Comparison of ENCODE assay signal across 11 cellular contexts in the genomic region with DNA sequence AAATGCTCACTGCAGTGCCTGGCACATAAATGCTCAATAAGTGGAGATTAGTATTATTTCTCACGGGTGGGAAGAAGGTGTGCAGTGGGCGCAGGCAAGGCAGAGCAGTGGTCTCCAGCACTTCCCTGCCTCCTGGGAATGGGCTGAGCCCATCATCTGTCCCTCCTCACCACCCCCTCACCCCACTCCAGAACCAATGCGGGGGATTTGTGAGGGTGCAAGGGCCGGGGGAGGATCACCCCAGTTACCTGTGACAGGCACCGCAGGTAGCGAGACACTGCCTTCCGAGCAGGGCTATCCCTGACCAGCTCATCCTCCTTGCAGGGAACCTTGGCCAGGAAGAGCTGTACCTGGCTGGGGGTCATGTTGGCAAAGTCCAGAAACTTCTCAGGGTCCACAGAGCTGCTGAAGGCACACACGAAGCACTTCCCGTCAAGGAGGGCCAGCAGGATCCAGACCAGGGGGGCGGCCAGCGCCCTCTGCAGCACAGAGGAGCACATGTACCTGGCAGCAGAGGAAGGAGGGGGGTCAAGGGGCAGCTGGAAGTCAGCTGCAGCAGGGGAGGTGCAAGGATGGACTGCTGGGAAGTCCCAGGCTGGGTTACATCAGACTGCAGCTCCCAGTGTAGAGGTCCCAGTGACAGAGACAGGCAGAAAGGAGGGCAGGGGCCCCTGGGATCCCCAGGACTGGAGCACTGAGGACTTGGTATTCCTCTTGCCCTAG. TPM values are rescaled to one million over a fixed set of nuclear protein-coding genes. Genes with fewer than 3 reads are reported as not detected.
DNase-seq lines count a peak whose midpoint lies in the region; ATAC-seq and TF ChIP-seq lines count a peak whose summit lies in the region.
"Had no signal": no experiment of that assay in that cellular context is flagged by ENCODE, and none has a peak within 500 bp of the region (broad histone marks: within the 10 kb centered on the region; RNA-seq: fewer than 3 reads in every experiment).

No MANE protein-coding gene starts in this region.

- DNase-seq in SHP77 (lab: John Stamatoyannopoulos, UW) (peak; percentile 34 to 60), SHP77 treated with DMSO at 0.1 percent for 48 hours (lab: John Stamatoyannopoulos, UW) (no peak), HuH-7 (ENCODE audit: low spot score) (peak; percentile 84), osteocyte (ENCODE audit: extremely low spot score, unreplicated experiment) (no peak)
- DNase-seq in activated naive CD8-positive, alpha-beta T cell treated with anti-CD3 and anti-CD28 coated beads for 36 hours = no peak
- DNase-seq in activated CD8-positive, alpha-beta memory T cell treated with anti-CD3 and anti-CD28 coated beads for 24 hours = no peak
- DNase-seq: activated CD8-positive, alpha-beta memory T cell treated with anti-CD3 and anti-CD28 coated beads, Interleukin-2, amount 50 U/mL, for 4 hours; NCI-H1417 had no signal

- peak; percentile 19 for TF ChIP-seq CTCF in osteocyte (IDR thresholded peaks at IDR 0.05)

- H3K27ac Mint-ChIP-seq in activated naive CD8-positive, alpha-beta T cell treated with anti-CD3 and anti-CD28 coated beads for 36 hours = peak overlapping the region; percentile 70
- H3K27ac Mint-ChIP-seq in osteocyte (ENCODE audit: unreplicated experiment) = no peak overlapping the region

- no peaks in the 10 kb centered on the region for H3K9me3 Mint-ChIP-seq in activated naive CD8-positive, alpha-beta T cell treated with anti-CD3 and anti-CD28 coated beads for 36 hours
- H3K9me3 Mint-ChIP-seq in osteocyte (ENCODE audit: unreplicated experiment) = no peaks in the 10 kb centered on the region

- H3K27me3 Mint-ChIP-seq in activated naive CD8-positive, alpha-beta T cell treated with anti-CD3 and anti-CD28 coated beads for 36 hours = no peaks in the 10 kb centered on the region
- H3K27me3 Mint-ChIP-seq in osteocyte (ENCODE audit: unreplicated experiment) = no peaks in the 10 kb centered on the region

- no peak overlapping the region for H3K4me3 Mint-ChIP-seq in activated naive CD8-positive, alpha-beta T cell treated with anti-CD3 and anti-CD28 coated beads for 36 hours
- H3K4me3 Mint-ChIP-seq in osteocyte (ENCODE audit: unreplicated experiment) = no peak overlapping the region

- peaks cover 12% of the 10 kb centered on the region for H3K4me1 Mint-ChIP-seq in activated naive CD8-positive, alpha-beta T cell treated with anti-CD3 and anti-CD28 coated beads for 36 hours
- H3K4me1 Mint-ChIP-seq in osteocyte (ENCODE audit: unreplicated experiment) = peaks cover 16% of the 10 kb centered on the region

- ATAC-seq in HG03139 (IDR thresholded peaks at IDR 0.05; ENCODE audit: unreplicated experiment) (no peak), GM19395 (IDR thresholded peaks at IDR 0.05; ENCODE audit: unreplicated experiment) (no peak)
- ATAC-seq: esophagus mucosa had no signal

- no peaks in the 10 kb centered on the region for H3K36me3 Mint-ChIP-seq in activated naive CD8-positive, alpha-beta T cell treated with anti-CD3 and anti-CD28 coated beads for 36 hours
- H3K36me3 Mint-ChIP-seq in osteocyte (ENCODE audit: unreplicated experiment) = no peaks in the 10 kb centered on the region

RNA-seq across cellular contexts. Expression of gene CALHM3, which starts 2.8 kb away (rescaled TPM):
- not detected for total RNA-seq in activated naive CD8-positive, alpha-beta T cell treated with anti-CD3 and anti-CD28 coated beads for 36 hours
- total RNA-seq in osteocyte = not detected in 2 replicates
- total RNA-seq: esophagus mucosa had no signal

RNA-seq across cellular contexts. Expression of gene NEURL1, which starts 17.3 kb away (rescaled TPM):
- total RNA-seq in activated naive CD8-positive, alpha-beta T cell treated with anti-CD3 and anti-CD28 coated beads for 36 hours = 1 to 10 TPM; 3.1 to 3.2 TPM
- total RNA-seq in osteocyte = 1.0 and 2.5 TPM in 2 replicates

RNA-seq across cellular contexts. Expression of gene CALHM1, which starts 17.5 kb away (rescaled TPM):
- not detected for total RNA-seq in activated naive CD8-positive, alpha-beta T cell treated with anti-CD3 and anti-CD28 coated beads for 36 hours
- total RNA-seq in osteocyte = not detected in 2 replicates

RNA-seq across cellular contexts. Expression of gene CALHM2, which starts 24.0 kb away (rescaled TPM):
- total RNA-seq in activated naive CD8-positive, alpha-beta T cell treated with anti-CD3 and anti-CD28 coated beads for 36 hours = 1 to 10 TPM; 4.5 to 4.8 TPM
- 1.9 and 2.1 TPM in 2 replicates for total RNA-seq in osteocyte

Comparison
In these comparisons a context has a peak if more than half of its experiments do, and no peak if none do; other contexts are left out.
1. DNase-seq: peak in SHP77 (2 of 2) and HuH-7 (single experiment); none in SHP77 treated with DMSO at 0.1 percent for 48 hours (single experiment), activated naive CD8-positive, alpha-beta T cell treated with anti-CD3 and anti-CD28 coated beads for 36 hours (single experiment), osteocyte (single experiment) and activated CD8-positive, alpha-beta memory T cell treated with anti-CD3 and anti-CD28 coated beads for 24 hours (single experiment).